8 cellular contexts compared by ENCODE assay signal in the genomic region with DNA sequence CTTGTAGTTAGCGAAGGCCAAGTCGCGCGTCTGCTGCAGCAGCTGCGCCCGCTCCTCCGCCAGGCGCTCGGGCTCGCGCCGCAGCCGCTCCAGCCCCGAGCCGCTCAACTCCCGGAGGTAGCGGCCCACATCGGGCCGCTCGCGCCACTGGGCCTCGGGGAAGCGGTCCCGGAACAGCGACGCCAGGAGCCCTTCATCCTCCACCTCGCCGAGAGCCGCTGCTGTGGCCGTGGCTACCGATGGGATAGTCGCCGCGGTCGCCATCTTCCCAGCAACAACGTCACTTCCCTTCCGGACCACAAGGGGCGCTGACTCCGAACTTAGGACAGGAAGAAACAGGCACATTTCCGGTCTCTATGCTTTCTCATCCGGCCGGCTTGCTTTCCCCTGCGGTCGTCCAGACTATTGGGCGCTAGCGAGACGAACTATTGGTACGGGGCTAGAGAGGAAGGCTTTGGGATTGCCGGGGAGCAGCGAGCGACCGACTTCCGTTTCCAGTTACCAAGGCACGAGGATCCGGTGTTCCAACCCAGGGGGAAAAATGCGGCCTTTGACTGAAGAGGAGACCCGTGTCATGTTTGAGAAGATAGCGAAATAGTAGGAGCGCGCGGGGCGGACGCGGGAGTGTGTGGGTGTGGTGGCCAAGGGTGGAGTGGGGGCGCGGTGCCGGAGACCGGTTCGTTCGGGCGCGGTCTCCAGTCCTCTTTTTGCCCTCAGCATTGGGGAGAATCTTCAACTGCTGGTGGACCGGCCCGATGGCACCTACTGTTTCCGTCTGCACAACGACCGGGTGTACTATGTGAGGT. TPM values are rescaled to one million over a fixed set of nuclear protein-coding genes. Genes with fewer than 3 reads are reported as not detected.
DNase-seq lines count a peak whose midpoint lies in the region; ATAC-seq and TF ChIP-seq lines count a peak whose summit lies in the region.

A gene with protein sequence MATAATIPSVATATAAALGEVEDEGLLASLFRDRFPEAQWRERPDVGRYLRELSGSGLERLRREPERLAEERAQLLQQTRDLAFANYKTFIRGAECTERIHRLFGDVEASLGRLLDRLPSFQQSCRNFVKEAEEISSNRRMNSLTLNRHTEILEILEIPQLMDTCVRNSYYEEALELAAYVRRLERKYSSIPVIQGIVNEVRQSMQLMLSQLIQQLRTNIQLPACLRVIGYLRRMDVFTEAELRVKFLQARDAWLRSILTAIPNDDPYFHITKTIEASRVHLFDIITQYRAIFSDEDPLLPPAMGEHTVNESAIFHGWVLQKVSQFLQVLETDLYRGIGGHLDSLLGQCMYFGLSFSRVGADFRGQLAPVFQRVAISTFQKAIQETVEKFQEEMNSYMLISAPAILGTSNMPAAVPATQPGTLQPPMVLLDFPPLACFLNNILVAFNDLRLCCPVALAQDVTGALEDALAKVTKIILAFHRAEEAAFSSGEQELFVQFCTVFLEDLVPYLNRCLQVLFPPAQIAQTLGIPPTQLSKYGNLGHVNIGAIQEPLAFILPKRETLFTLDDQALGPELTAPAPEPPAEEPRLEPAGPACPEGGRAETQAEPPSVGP (minus strand): TSS at position 276 of the 806 bp plus-strand sequence. CDS start 12 bp downstream, at position 264.
A gene (plus strand): TSS at position 484 of the 806 bp plus-strand sequence. CDS start 58 bp downstream, at position 542.

- POLR2A ChIA-PET in RWPE1 (lab: Yijun Ruan, JAX; ENCODE audit: low non-redundant PET), result interaction anchor here (2.5 kb wide), 1 partner anchor 10 kb away, joined by 11 read pairs; a partner anchor contains a TSS
- POLR2A ChIA-PET in naive thymus-derived CD4-positive, alpha-beta T cell (lab: Charles Lee), result interaction anchor here (0.6 to 5.1 kb wide), 13 partner anchors 10 to 950 kb away, joined by 3 to 46 read pairs (median 4); a partner anchor contains a TSS

- peaks cover 39% of the 10 kb centered on the region for H3K79me2 ChIP-seq in fibroblast of lung (ENCODE audit: control insufficient read depth, insufficient read depth, low read length)

- no peaks in the 10 kb centered on the region for H3K9me3 Mint-ChIP-seq in activated T-helper 17 cell treated with anti-CD3 and anti-CD28 coated beads, Interleukin-2, amount 50 U/mL, for 72 hours
- no peaks in the 10 kb centered on the region for H3K9me3 Mint-ChIP-seq in naive thymus-derived CD4-positive, alpha-beta T cell
- no peaks in the 10 kb centered on the region for H3K9me3 Mint-ChIP-seq in stimulated activated naive B cell treated with anti-CD40 and anti-IgM and Interleukin-4, amounts not matched to agents 10 μg/mL and 1 μg/mL and 100 μg/mL, for 72 hours

- H3K4me1 Mint-ChIP-seq in activated T-helper 17 cell treated with anti-CD3 and anti-CD28 coated beads, Interleukin-2, amount 50 U/mL, for 72 hours, result peaks cover 28% of the 10 kb centered on the region
- peaks cover 31 to 70% (median 49%) of the 10 kb centered on the region in 7 donors for H3K4me1 Mint-ChIP-seq in naive thymus-derived CD4-positive, alpha-beta T cell
- H3K4me1 Mint-ChIP-seq in stimulated activated naive B cell treated with anti-CD40 and anti-IgM and Interleukin-4, amounts not matched to agents 10 μg/mL and 1 μg/mL and 100 μg/mL, for 72 hours, result peaks cover 19 to 43% of the 10 kb centered on the region in 2 donors

- H3K36me3 Mint-ChIP-seq in activated T-helper 17 cell treated with anti-CD3 and anti-CD28 coated beads, Interleukin-2, amount 50 U/mL, for 72 hours (ENCODE audit: low read depth), result peaks cover 85% of the 10 kb centered on the region
- peaks cover 9 to 34% (median 20%) of the 10 kb centered on the region in 5 donors for H3K36me3 Mint-ChIP-seq in naive thymus-derived CD4-positive, alpha-beta T cell
- peaks cover 27 to 51% of the 10 kb centered on the region in 2 donors for H3K36me3 Mint-ChIP-seq in stimulated activated naive B cell treated with anti-CD40 and anti-IgM and Interleukin-4, amounts not matched to agents 10 μg/mL and 1 μg/mL and 100 μg/mL, for 72 hours

- peak; percentile 92 for ATAC-seq in activated T-helper 17 cell treated with anti-CD3 and anti-CD28 coated beads, Interleukin-2, amount 50 U/mL, for 72 hours (replicated peaks)
- ATAC-seq in naive thymus-derived CD4-positive, alpha-beta T cell, result peak; percentile 95
- peak; percentile 95 to 96 for ATAC-seq in stimulated activated naive B cell treated with anti-CD40 and anti-IgM and Interleukin-4, amounts not matched to agents 10 μg/mL and 1 μg/mL and 100 μg/mL, for 72 hours (replicated peaks)

- CTCF ChIA-PET in RWPE1 (lab: Yijun Ruan, JAX), result interaction anchor here (0.6 to 0.7 kb wide), 2 partner anchors 27 to 323 kb away, joined by 3 to 4 read pairs; no protein-coding TSS in a partner anchor
- CTCF ChIA-PET in naive thymus-derived CD4-positive, alpha-beta T cell (lab: Charles Lee), result interaction anchor here (2.5 kb wide), 1 partner anchor 9 kb away, joined by 13 read pairs; a partner anchor contains a TSS

- H3K4me1 ChIP-seq in fibroblast of lung (ENCODE audit: control insufficient read depth, extremely low read depth, insufficient read depth, low read length), result peaks cover 6% of the 10 kb centered on the region
- H3K4me1 ChIP-seq in naive thymus-derived CD4-positive, alpha-beta T cell (ENCODE audit: control insufficient read depth in 2 of 2, insufficient read depth in 2 of 2, low read length in 2 of 2), result peaks cover 20 to 25% of the 10 kb centered on the region in 2 donors

- peak within 1 kb of the TSS; percentile 100 for H3K4me3 Mint-ChIP-seq in activated T-helper 17 cell treated with anti-CD3 and anti-CD28 coated beads, Interleukin-2, amount 50 U/mL, for 72 hours
- peak within 1 kb of the TSS; percentile 97 to 100 (median 99) for H3K4me3 Mint-ChIP-seq in naive thymus-derived CD4-positive, alpha-beta T cell
- H3K4me3 Mint-ChIP-seq in stimulated activated naive B cell treated with anti-CD40 and anti-IgM and Interleukin-4, amounts not matched to agents 10 μg/mL and 1 μg/mL and 100 μg/mL, for 72 hours, result peak within 1 kb of the TSS; percentile 98 to 100

- H3K4me2 ChIP-seq in fibroblast of lung (ENCODE audit: extremely low read depth, insufficient read depth, low read length), result peak within 1 kb of the TSS; percentile 96

- peak within 1 kb of the TSS; percentile 100 for H3K27ac Mint-ChIP-seq in activated T-helper 17 cell treated with anti-CD3 and anti-CD28 coated beads, Interleukin-2, amount 50 U/mL, for 72 hours
- H3K27ac Mint-ChIP-seq in naive thymus-derived CD4-positive, alpha-beta T cell, result peak within 1 kb of the TSS; percentile 95 to 99 (median 98)
- H3K27ac Mint-ChIP-seq in stimulated activated naive B cell treated with anti-CD40 and anti-IgM and Interleukin-4, amounts not matched to agents 10 μg/mL and 1 μg/mL and 100 μg/mL, for 72 hours, result peak within 1 kb of the TSS; percentile 99

- peak within 1 kb of the TSS; percentile 77 for H3K9ac ChIP-seq in fibroblast of lung (ENCODE audit: insufficient read depth, low read length)

- H2AFZ ChIP-seq in fibroblast of lung (ENCODE audit: low read length), result peak within 1 kb of the TSS; percentile 66

- no peaks in the 10 kb centered on the region for H3K9me3 ChIP-seq in fibroblast of lung (ENCODE audit: control insufficient read depth, insufficient read depth, low read depth, low read length)
- H3K9me3 ChIP-seq in naive thymus-derived CD4-positive, alpha-beta T cell (ENCODE audit: control insufficient read depth in 2 of 3, low read length in 3 of 3), result no peaks in the 10 kb centered on the region

- DNase-seq in ELF-1 (ENCODE audit: low read depth, low spot score), result peak; percentile 99
- DNase-seq in GOT3 (lab: John Stamatoyannopoulos, UW), result peak; percentile 86
- DNase-seq in LNCaP clone FGC (ENCODE audit: low read depth), result peak; percentile 97
- peak; percentile 93 for DNase-seq in RWPE1 (ENCODE audit: low spot score)
- DNase-seq in fibroblast of lung (ENCODE audit: low read depth in 2 of 2), result peak; percentile 98 to 99
- peak; percentile 78 to 91 (median 90) for DNase-seq in naive thymus-derived CD4-positive, alpha-beta T cell
- DNase-seq in stimulated activated naive B cell treated with anti-CD40 and anti-IgM and Interleukin-4, amounts not matched to agents 10 μg/mL and 1 μg/mL and 100 μg/mL, for 72 hours, result peak; percentile 92

- H3K27ac ChIP-seq in RWPE1 (peak within 1 kb of the TSS; percentile 88), fibroblast of lung (ENCODE audit: insufficient read depth, low read length) (peak within 1 kb of the TSS; percentile 80)
- H3K27ac ChIP-seq in naive thymus-derived CD4-positive, alpha-beta T cell (ENCODE audit: low read depth, low read length), result peak within 1 kb of the TSS; percentile 86

- TF ChIP-seq CTCF in LNCaP clone FGC (IDR thresholded peaks at IDR 0.05; ENCODE audit: control insufficient read depth, extremely low read depth, insufficient read depth), result peak; percentile 88
- TF ChIP-seq CTCF in RWPE1 (conservative IDR thresholded peaks at IDR 0.05; ENCODE audit: low read depth), result peak; percentile 78
- peak; percentile 73 to 84 for TF ChIP-seq CTCF in fibroblast of lung (conservative IDR thresholded peaks at IDR 0.05 in 1 of 2, IDR thresholded peaks at IDR 0.05 in 1 of 2; ENCODE audit: low read depth in 1 of 2, low read length in 2 of 2)

- no peaks in the 10 kb centered on the region for H3K27me3 ChIP-seq in fibroblast of lung (ENCODE audit: control insufficient read depth, insufficient read depth, low read length)
- H3K27me3 ChIP-seq in naive thymus-derived CD4-positive, alpha-beta T cell (ENCODE audit: control insufficient read depth in 2 of 2, insufficient read depth in 2 of 2, low read length in 2 of 2), result no peaks in the 10 kb centered on the region

- no peaks in the 10 kb centered on the region for H3K27me3 Mint-ChIP-seq in activated T-helper 17 cell treated with anti-CD3 and anti-CD28 coated beads, Interleukin-2, amount 50 U/mL, for 72 hours
- H3K27me3 Mint-ChIP-seq in naive thymus-derived CD4-positive, alpha-beta T cell, result no peaks in the 10 kb centered on the region
- H3K27me3 Mint-ChIP-seq in stimulated activated naive B cell treated with anti-CD40 and anti-IgM and Interleukin-4, amounts not matched to agents 10 μg/mL and 1 μg/mL and 100 μg/mL, for 72 hours, result no peaks in the 10 kb centered on the region

- intact Hi-C loops in naive thymus-derived CD4-positive, alpha-beta T cell (cut with micrococcal nuclease), result loop anchor here (1.0 to 10.0 kb wide), 13 partner anchors 9 to 1255 kb away; a partner anchor contains a TSS

- H3K36me3 ChIP-seq in fibroblast of lung (ENCODE audit: control insufficient read depth, insufficient read depth, low read length), result peaks cover 15% of the 10 kb centered on the region
- H3K36me3 ChIP-seq in naive thymus-derived CD4-positive, alpha-beta T cell (ENCODE audit: control insufficient read depth in 2 of 3, insufficient read depth in 3 of 3, low read length in 3 of 3), result peaks cover 11 to 55% (median 13%) of the 10 kb centered on the region in 3 experiments

- H4K20me1 ChIP-seq in fibroblast of lung (ENCODE audit: control insufficient read depth, extremely low read depth, insufficient read depth, low read length), result no peaks in the 10 kb centered on the region

- peak within 1 kb of the TSS; percentile 95 for H3K4me3 ChIP-seq in LNCaP clone FGC (ENCODE audit: low read depth, low read length)
- peak within 1 kb of the TSS; percentile 40 to 88 (median 80) for H3K4me3 ChIP-seq in fibroblast of lung (replicated peaks in 1 of 4; ENCODE audit: control extremely low read depth in 1 of 4, insufficient read depth in 1 of 4, low read depth in 3 of 4, low read length in 4 of 4)
- peak within 1 kb of the TSS; percentile 80 for H3K4me3 ChIP-seq in naive thymus-derived CD4-positive, alpha-beta T cell (ENCODE audit: low read length)

RNA-seq across cellular contexts. Expression of the first gene that starts in this region (rescaled TPM):
- 10 to 100 TPM; 29.7 to 34.2 TPM for total RNA-seq in activated T-helper 17 cell treated with anti-CD3 and anti-CD28 coated beads, Interleukin-2, amount 50 U/mL, for 72 hours
- 29.2 and 31.1 TPM in 2 replicates for total RNA-seq in fibroblast of lung
- polyA plus RNA-seq in fibroblast of lung, result 20.0 and 26.4 TPM in 2 replicates
- 16.2 and 21.3 TPM in 2 replicates for polyA plus RNA-seq in fibroblast of lung (2012)
- 41.7 and 48.2 TPM in 2 replicates for polyA minus RNA-seq in fibroblast of lung (ENCODE audit: low replicate concordance)
- 10 to 100 TPM; 29.5 to 73.7 (median 37.4) TPM for total RNA-seq in naive thymus-derived CD4-positive, alpha-beta T cell
- 10 to 100 TPM; 38.7 to 52.0 TPM for polyA plus RNA-seq in naive thymus-derived CD4-positive, alpha-beta T cell

RNA-seq across cellular contexts. Expression of the second gene that starts in this region (rescaled TPM):
- 10 to 100 TPM; 26.3 to 34.0 TPM for total RNA-seq in activated T-helper 17 cell treated with anti-CD3 and anti-CD28 coated beads, Interleukin-2, amount 50 U/mL, for 72 hours
- 20.0 and 28.2 TPM in 2 replicates for total RNA-seq in fibroblast of lung
- polyA plus RNA-seq in fibroblast of lung, result 13.3 and 19.7 TPM in 2 replicates
- polyA plus RNA-seq in fibroblast of lung (2012), result 22.5 and 32.2 TPM in 2 replicates
- 2.4 and 8.0 TPM in 2 replicates for polyA minus RNA-seq in fibroblast of lung (ENCODE audit: low replicate concordance)
- 10 to 100 TPM; 22.1 to 40.9 (median 30.3) TPM for total RNA-seq in naive thymus-derived CD4-positive, alpha-beta T cell
- polyA plus RNA-seq in naive thymus-derived CD4-positive, alpha-beta T cell, result 10 to 100 TPM; 19.5 to 20.2 TPM

Comparison
In these comparisons a context has a peak if more than half of its experiments do, and no peak if none do; other contexts are left out.
1. Peak in every context shown above with its lines: DNase-seq, ATAC-seq, H3K4me3 ChIP-seq and H3K27ac ChIP-seq.